17 cellular contexts compared by ENCODE assay signal in the genomic region with DNA sequence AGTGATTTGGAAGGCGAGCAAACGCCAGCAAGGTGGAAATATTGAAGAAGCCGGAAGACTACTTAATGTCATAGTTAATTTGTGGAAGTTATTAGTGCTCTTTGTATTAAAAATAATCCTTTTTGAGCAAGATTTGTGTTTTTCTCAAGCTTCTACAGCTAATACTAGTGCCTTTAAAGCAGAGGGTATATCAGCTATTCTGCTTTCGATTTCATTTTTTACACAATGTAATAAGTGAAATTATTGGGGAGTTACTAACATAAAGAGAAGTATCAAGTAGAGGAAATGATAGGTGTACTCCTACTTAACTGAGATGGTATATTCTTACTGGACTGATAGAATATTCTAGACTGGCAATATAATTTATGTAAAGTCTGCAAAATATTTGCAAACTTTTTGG.
"Had no signal": no experiment of that assay in that cellular context is flagged by ENCODE, and none has a peak within 500 bp of the region (broad histone marks: within the 10 kb centered on the region; RNA-seq: fewer than 3 reads in every experiment).

No MANE protein-coding gene starts in this region.

- H3K9me3 Mint-ChIP-seq: activated naive CD4-positive, alpha-beta T cell treated with anti-CD3 and anti-CD28 coated beads, Interleukin-2, amount 50 U/mL, for 24 hours; activated T-cell treated with anti-CD3 and anti-CD28 coated beads, Interleukin-2, amount 50 U/mL, for 24 hours; memory B cell; stimulated activated naive CD8-positive, alpha-beta T cell treated with anti-CD3 and anti-CD28 coated beads, Interleukin-15, Interleukin-2, amounts not matched to agents 100 ng/mL and 50 ng/mL, for 24 hours had no signal

- H3K4me3 Mint-ChIP-seq: activated naive CD4-positive, alpha-beta T cell treated with anti-CD3 and anti-CD28 coated beads, Interleukin-2, amount 50 U/mL, for 24 hours; activated T-cell treated with anti-CD3 and anti-CD28 coated beads, Interleukin-2, amount 50 U/mL, for 24 hours; memory B cell; stimulated activated naive CD8-positive, alpha-beta T cell treated with anti-CD3 and anti-CD28 coated beads, Interleukin-15, Interleukin-2, amounts not matched to agents 100 ng/mL and 50 ng/mL, for 24 hours had no signal

- H3K27me3 Mint-ChIP-seq: activated naive CD4-positive, alpha-beta T cell treated with anti-CD3 and anti-CD28 coated beads, Interleukin-2, amount 50 U/mL, for 24 hours; activated T-cell treated with anti-CD3 and anti-CD28 coated beads, Interleukin-2, amount 50 U/mL, for 24 hours; memory B cell; progenitor cell of endocrine pancreas had no signal

- H3K36me3 Mint-ChIP-seq: activated naive CD4-positive, alpha-beta T cell treated with anti-CD3 and anti-CD28 coated beads, Interleukin-2, amount 50 U/mL, for 24 hours; memory B cell had no signal

- ATAC-seq: esophagus mucosa, left lobe of liver, SK-N-SH treated with all-trans-retinoic acid at 6 μM for 48 hours, upper lobe of right lung had no signal

- H3K27ac ChIP-seq: sigmoid colon, upper lobe of right lung had no signal

- H3K36me3 ChIP-seq: sigmoid colon, upper lobe of right lung had no signal

- H3K9me3 ChIP-seq: sigmoid colon, testis, upper lobe of right lung had no signal

- H3K27ac Mint-ChIP-seq: activated naive CD4-positive, alpha-beta T cell treated with anti-CD3 and anti-CD28 coated beads, Interleukin-2, amount 50 U/mL, for 24 hours; activated T-cell treated with anti-CD3 and anti-CD28 coated beads, Interleukin-2, amount 50 U/mL, for 24 hours; memory B cell; progenitor cell of endocrine pancreas; stimulated activated naive CD8-positive, alpha-beta T cell treated with anti-CD3 and anti-CD28 coated beads, Interleukin-15, Interleukin-2, amounts not matched to agents 100 ng/mL and 50 ng/mL, for 24 hours had no signal

- H3K27me3 ChIP-seq: sigmoid colon, testis, upper lobe of right lung had no signal

- H3K4me1 ChIP-seq: testis, upper lobe of right lung had no signal

- H3K4me3 ChIP-seq: sigmoid colon, testis, upper lobe of right lung had no signal

- DNase-seq: activated effector memory CD4-positive, alpha-beta T cell treated with Interleukin-2 at 50 U/mL for 16 hours; activated T-cell treated with anti-CD3 and anti-CD28 coated beads, Interleukin-2, amount 50 U/mL, for 24 hours; amygdala; dermis blood vessel endothelial cell; head of caudate nucleus; sigmoid colon; stimulated activated CD4-positive, alpha-beta T cell treated with anti-CD3 and anti-CD28 coated beads, Interleukin-4, amount 100 ng/mL, for 1 hour; stimulated activated CD8-positive, alpha-beta memory T cell treated with anti-CD3 and anti-CD28 coated beads, Interleukin-4, amount 100 ng/mL, for 48 hours; testis; upper lobe of right lung had no signal
